19 cellular contexts compared by ENCODE assay signal in the genomic region with DNA sequence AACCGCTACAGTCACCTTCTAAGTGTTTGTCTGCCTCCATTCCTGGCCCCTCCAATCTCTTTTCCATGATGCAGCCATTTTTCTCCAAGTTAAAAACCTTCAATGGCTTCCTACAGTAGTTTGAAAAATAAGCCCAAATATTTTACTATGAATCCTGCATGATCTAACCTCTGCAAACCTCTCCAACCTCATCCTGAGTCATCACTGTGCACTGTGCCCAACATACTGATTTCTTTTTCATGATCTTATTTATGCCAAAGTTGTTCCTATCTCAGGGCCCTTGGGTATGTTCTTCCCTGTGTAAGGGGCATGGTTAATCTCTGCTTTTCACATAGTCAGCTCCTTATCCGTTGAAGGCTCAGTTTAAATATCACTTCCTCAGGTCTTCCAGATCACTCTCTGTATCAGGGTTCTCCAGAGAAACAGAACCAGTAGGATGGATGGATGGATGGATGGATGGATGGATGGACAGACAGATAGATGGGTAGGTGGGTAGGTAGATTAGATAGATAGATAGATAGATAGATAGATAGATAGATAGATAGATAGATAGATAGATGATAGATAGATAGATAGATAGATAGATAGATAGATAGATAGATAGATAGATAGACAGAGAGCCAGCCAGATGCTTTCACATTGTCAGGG. TPM values are rescaled to one million over a fixed set of nuclear protein-coding genes. Genes with fewer than 3 reads are reported as not detected.
A peak's percentile ranks its signal among the peaks of the same experiment; 100 is the strongest.
DNase-seq lines count a peak whose midpoint lies in the region; ATAC-seq and TF ChIP-seq lines count a peak whose summit lies in the region.
"Had no signal": no experiment of that assay in that cellular context is flagged by ENCODE, and none has a peak within 500 bp of the region (broad histone marks: within the 10 kb centered on the region; RNA-seq: fewer than 3 reads in every experiment).

No MANE protein-coding gene starts in this region.

- peaks cover 4% of the 10 kb centered on the region for H3K27me3 Mint-ChIP-seq in activated CD4-positive, alpha-beta T cell treated with anti-CD3 and anti-CD28 coated beads for 36 hours

- H3K4me3 ChIP-seq in skeletal muscle satellite cell (ENCODE audit: low read length) = no peak overlapping the region
- H3K4me3 ChIP-seq: adrenal gland, GM23338, Peyer's patch, right atrium auricular region had no signal

- H3K9me3 ChIP-seq in skeletal muscle satellite cell (replicated peaks; ENCODE audit: low read length) = no peaks in the 10 kb centered on the region
- H3K9me3 ChIP-seq: adrenal gland, Peyer's patch, right atrium auricular region had no signal

- H3K27ac ChIP-seq in RWPE1 (peak overlapping the region; percentile 73; the same call in 1 of the 2 replicates), epithelial cell of prostate (peak overlapping the region; percentile 69)
- H3K27ac ChIP-seq: 22Rv1, adrenal gland, Peyer's patch, right atrium auricular region had no signal

- H3K36me3 ChIP-seq in skeletal muscle satellite cell (ENCODE audit: insufficient read depth, low read length) = no peaks in the 10 kb centered on the region
- H3K36me3 ChIP-seq: adrenal gland, Peyer's patch, right atrium auricular region had no signal

- intact Hi-C loops in activated CD4-positive, alpha-beta T cell treated with anti-CD3 and anti-CD28 coated beads for 36 hours (cut with DNase I, micrococcal nuclease) = loop anchor here (5.0 to 10.0 kb wide), 3 partner anchors 127 to 315 kb away; no protein-coding TSS in a partner anchor

- H3K4me2 ChIP-seq in skeletal muscle satellite cell (ENCODE audit: low read length) = peak overlapping the region; percentile 57
- H3K4me2 ChIP-seq: GM23338 had no signal

- no peak overlapping the region for H3K9ac ChIP-seq in skeletal muscle satellite cell (ENCODE audit: low read depth, low read length)

- H3K27me3 ChIP-seq in skeletal muscle satellite cell (ENCODE audit: control insufficient read depth, insufficient read depth, low read length) = no peaks in the 10 kb centered on the region
- H3K27me3 ChIP-seq: adrenal gland, Peyer's patch, right atrium auricular region had no signal

- no peak overlapping the region for H3K27ac Mint-ChIP-seq in activated CD4-positive, alpha-beta T cell treated with anti-CD3 and anti-CD28 coated beads for 36 hours
- H3K27ac Mint-ChIP-seq: dendritic cell treated with granulocyte-macrophage colony-stimulating factor and Interleukin-4, amounts not matched to agents 40 ng/mL and 50 ng/mL, for 4 days; GM23338; memory B cell; T-helper 1 cell treated with Interleukin-12 subunit alpha and Interleukin-12 subunit beta and Interleukin-4 antibody, amounts not matched to agents 30 μg/mL and 1 μg/mL, for 36 hours had no signal

- H3K36me3 Mint-ChIP-seq in activated CD4-positive, alpha-beta T cell treated with anti-CD3 and anti-CD28 coated beads for 36 hours (ENCODE audit: low read depth) = no peaks in the 10 kb centered on the region
- H3K36me3 Mint-ChIP-seq: memory B cell had no signal

- ATAC-seq in activated CD4-positive, alpha-beta T cell treated with anti-CD3 and anti-CD28 coated beads for 36 hours = peak; percentile 39
- ATAC-seq: GM23338 had no signal

- peaks cover 11% of the 10 kb centered on the region for H3K4me1 Mint-ChIP-seq in activated CD4-positive, alpha-beta T cell treated with anti-CD3 and anti-CD28 coated beads for 36 hours
- H3K4me1 Mint-ChIP-seq: GM23338, memory B cell had no signal

- POLR2A ChIA-PET in activated CD4-positive, alpha-beta T cell treated with anti-CD3 and anti-CD28 coated beads for 36 hours (lab: Charles Lee) = no interaction called here
- POLR2A ChIA-PET in RWPE1 (lab: Yijun Ruan, JAX; ENCODE audit: low non-redundant PET) = no interaction called here

- no peak for DNase-seq in activated CD4-positive, alpha-beta T cell treated with anti-CD3 and anti-CD28 coated beads for 36 hours
- DNase-seq in activated CD4-positive, alpha-beta T cell treated with anti-CD3 and anti-CD28 coated beads, Interleukin-2, amount 50 U/mL, for 48 hours = no peak
- DNase-seq in RWPE1 (ENCODE audit: low spot score) (no peak), epithelial cell of prostate (ENCODE audit: low read depth, low spot score) (no peak), SW 1271 (lab: John Stamatoyannopoulos, UW) (no peak), cerebellar cortex (ENCODE audit: low spot score) (no peak), superior temporal gyrus (ENCODE audit: extremely low spot score) (no peak)
- DNase-seq: activated CD4-positive, alpha-beta T cell treated with anti-CD3 and anti-CD28 coated beads for 4 hours; activated T-cell treated with anti-CD3 and anti-CD28 coated beads, Interleukin-2, amount 50 U/mL, for 48 hours; adrenal gland; Peyer's patch; stimulated activated CD4-positive, alpha-beta T cell treated with anti-CD3 and anti-CD28 coated beads, Interleukin-4, amount 100 ng/mL, for 24 hours had no signal

- CTCF ChIA-PET in activated CD4-positive, alpha-beta T cell treated with anti-CD3 and anti-CD28 coated beads for 36 hours (lab: Charles Lee) = interaction anchor here (0.7 to 1.8 kb wide), 3 partner anchors 15 to 238 kb away, joined by 3 to 4 read pairs (median 3); no protein-coding TSS in a partner anchor
- CTCF ChIA-PET in RWPE1 (lab: Yijun Ruan, JAX) = interaction anchor here (0.6 to 1.1 kb wide), 2 partner anchors 113 to 238 kb away, joined by 4 read pairs; no protein-coding TSS in a partner anchor

- TF ChIP-seq CTCF in RWPE1 (conservative IDR thresholded peaks at IDR 0.05; ENCODE audit: low read depth) = no peak

- H3K4me1 ChIP-seq in skeletal muscle satellite cell (ENCODE audit: control insufficient read depth, insufficient read depth, low read length) = peaks cover 80% of the 10 kb centered on the region
- H3K4me1 ChIP-seq: adrenal gland, Peyer's patch, right atrium auricular region had no signal

- no peaks in the 10 kb centered on the region for H3K9me3 Mint-ChIP-seq in activated CD4-positive, alpha-beta T cell treated with anti-CD3 and anti-CD28 coated beads for 36 hours (ENCODE audit: low read depth)
- H3K9me3 Mint-ChIP-seq: dendritic cell treated with granulocyte-macrophage colony-stimulating factor and Interleukin-4, amounts not matched to agents 40 ng/mL and 50 ng/mL, for 4 days; GM23338; memory B cell had no signal

- H3K4me3 Mint-ChIP-seq in activated CD4-positive, alpha-beta T cell treated with anti-CD3 and anti-CD28 coated beads for 36 hours = no peak overlapping the region
- H3K4me3 Mint-ChIP-seq: dendritic cell treated with granulocyte-macrophage colony-stimulating factor and Interleukin-4, amounts not matched to agents 40 ng/mL and 50 ng/mL, for 4 days; GM23338; memory B cell; T-helper 1 cell treated with Interleukin-12 subunit alpha and Interleukin-12 subunit beta and Interleukin-4 antibody, amounts not matched to agents 30 μg/mL and 1 μg/mL, for 36 hours had no signal

RNA-seq across cellular contexts. Expression of a gene that starts 18.1 kb away (rescaled TPM):
- 1 to 10 TPM; 4.1 to 4.3 TPM for total RNA-seq in activated CD4-positive, alpha-beta T cell treated with anti-CD3 and anti-CD28 coated beads for 36 hours
- 45.9 and 50.2 TPM in 2 replicates for total RNA-seq in skeletal muscle satellite cell (2012; rRNA removed)

RNA-seq across cellular contexts. Expression of a gene that starts 33.5 kb away (rescaled TPM):
- total RNA-seq in activated CD4-positive, alpha-beta T cell treated with anti-CD3 and anti-CD28 coated beads for 36 hours = 100 to 1,000 TPM; 102 to 107 TPM
- 18.8 and 21.2 TPM in 2 replicates for total RNA-seq in skeletal muscle satellite cell (2012; rRNA removed)
